Comparison of ENCODE assay signal across 8 cellular contexts in the genomic region with DNA sequence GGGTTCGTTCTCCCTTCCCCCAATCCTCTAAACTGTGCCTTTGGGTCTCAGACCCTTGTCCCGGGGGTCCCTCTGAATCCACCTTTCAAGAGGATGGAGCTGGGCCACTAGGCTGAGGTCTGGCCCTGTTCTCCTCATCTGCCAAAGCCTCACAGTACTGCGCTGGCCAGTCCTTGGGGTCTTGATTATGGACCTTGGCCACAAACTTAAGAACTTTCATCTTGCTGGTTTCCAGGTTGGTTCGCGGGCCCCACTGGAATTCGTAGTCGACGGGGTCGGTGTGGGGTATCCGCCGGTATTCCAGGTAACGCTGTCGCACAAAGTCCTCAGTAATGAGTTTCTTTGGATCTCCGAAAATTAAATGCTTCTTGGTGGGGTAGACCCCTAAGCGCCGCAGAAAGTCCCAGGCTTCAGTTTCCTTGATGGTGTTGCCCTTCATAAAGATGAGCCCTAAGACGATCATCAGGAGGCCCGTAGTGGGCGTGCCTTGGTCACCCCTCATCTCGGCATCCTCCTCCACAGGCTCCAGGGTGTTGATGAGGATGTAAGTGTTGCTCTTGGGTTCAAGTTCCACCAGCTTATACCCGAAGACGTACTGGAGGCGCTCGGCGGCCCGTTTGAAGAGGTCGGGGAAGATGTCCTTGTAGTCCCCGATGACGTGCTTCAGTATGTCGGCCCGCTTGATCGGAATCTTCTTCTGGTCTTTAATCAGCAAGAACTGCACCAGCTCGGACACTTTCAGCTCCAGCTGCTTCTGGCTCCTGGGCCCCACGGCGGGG. TPM values are rescaled to one million over a fixed set of nuclear protein-coding genes. Genes with fewer than 3 reads are reported as not detected.
A peak's percentile ranks its signal among the peaks of the same experiment; 100 is the strongest.
DNase-seq lines count a peak whose midpoint lies in the region; ATAC-seq and TF ChIP-seq lines count a peak whose summit lies in the region.

No MANE protein-coding gene starts in this region.

- H4K20me1 ChIP-seq in SU-DHL-6 (ENCODE audit: low read depth, low read length) (peaks cover 19% of the 10 kb centered on the region; the same call in 1 of the 2 replicates), hepatocyte (ENCODE audit: insufficient read depth, poor library complexity, severe bottlenecking) (peaks cover 6% of the 10 kb centered on the region)

- H3K9me2 ChIP-seq in SU-DHL-6 (replicated peaks; ENCODE audit: insufficient read depth, low read length): no peaks in the 10 kb centered on the region
- no peaks in the 10 kb centered on the region for H3K9me2 ChIP-seq in hepatocyte (replicated peaks; ENCODE audit: insufficient read depth)

- H3K9me3 ChIP-seq in SU-DHL-6 (ENCODE audit: insufficient read depth, low read length) (no peaks in the 10 kb centered on the region), hepatocyte (ENCODE audit: low read depth) (no peaks in the 10 kb centered on the region)

- ATAC-seq in GM19025 (IDR thresholded peaks at IDR 0.05; ENCODE audit: low read depth, unreplicated experiment): peak; percentile 14
- ATAC-seq in HG03342 (IDR thresholded peaks at IDR 0.05; ENCODE audit: unreplicated experiment): peak; percentile 29
- ATAC-seq in sciatic nerve: peak; percentile 44

- intact Hi-C loops in sciatic nerve (cut with DNase I): no loop called here

- no peaks in the 10 kb centered on the region for H3K27me3 ChIP-seq in SU-DHL-6 (ENCODE audit: low read length)
- no peaks in the 10 kb centered on the region for H3K27me3 ChIP-seq in hepatocyte

- no peaks in the 10 kb centered on the region; the same call in 1 of the 2 replicates for H3K36me3 ChIP-seq in SU-DHL-6 (ENCODE audit: low read length)
- H3K36me3 ChIP-seq in hepatocyte (replicated peaks; ENCODE audit: insufficient read depth, low read depth): no peaks in the 10 kb centered on the region

- peaks cover 19% of the 10 kb centered on the region for H3K79me2 ChIP-seq in SU-DHL-6 (ENCODE audit: insufficient read depth, low read length)
- H3K79me2 ChIP-seq in hepatocyte: peaks cover 23% of the 10 kb centered on the region

- WGBS in hepatocyte (ENCODE audit: low lambda C conversion rate, missing lambda C conversion rate): 2% methylated on average over 32 of the region's 35 CpGs

- DNase-seq in AG08396 (ENCODE audit: low spot score) (peak; percentile 21), amygdala (lab: John Stamatoyannopoulos, UW) (peak in 30 of 56 donors; percentile 16 to 77 (median 43)), hepatocyte (ENCODE audit: low spot score) (peak; percentile 59), sciatic nerve (ENCODE audit: low spot score) (no peak), NCI-H1694 treated with DMSO at 0.1 percent for 48 hours (lab: John Stamatoyannopoulos, UW) (no peak)

- peak overlapping the region; percentile 94 for H3K4me2 ChIP-seq in SU-DHL-6 (ENCODE audit: low read depth, low read length, poor library complexity, severe bottlenecking)
- peak overlapping the region; percentile 91 for H3K4me2 ChIP-seq in hepatocyte

- no peak for TF ChIP-seq CTCF in SU-DHL-6 (IDR thresholded peaks at IDR 0.05; ENCODE audit: insufficient read depth, low read length, poor library complexity, severe bottlenecking)
- no peak for TF ChIP-seq CTCF in hepatocyte (IDR thresholded peaks at IDR 0.05; ENCODE audit: poor library complexity)

- H2AFZ ChIP-seq in SU-DHL-6 (ENCODE audit: low read depth, low read length, severe bottlenecking) (peak overlapping the region; percentile 77), hepatocyte (peak overlapping the region; percentile 81)

- peaks cover 21% of the 10 kb centered on the region for H3K4me1 ChIP-seq in hepatocyte (ENCODE audit: insufficient read depth)

- H3F3A ChIP-seq in SU-DHL-6 (ENCODE audit: insufficient read depth): peaks cover 15% of the 10 kb centered on the region

- H3K27ac ChIP-seq in SU-DHL-6 (ENCODE audit: low read depth, low read length) (peak overlapping the region; percentile 95), hepatocyte (peak overlapping the region; percentile 96)

- peak overlapping the region; percentile 86 for H3K9ac ChIP-seq in SU-DHL-6 (ENCODE audit: low read length)

- peak overlapping the region; percentile 79 for H3K4me3 ChIP-seq in SU-DHL-6 (ENCODE audit: insufficient read depth, low read length, poor library complexity, severe bottlenecking)
- peak overlapping the region; percentile 70 for H3K4me3 ChIP-seq in hepatocyte

RNA-seq across cellular contexts. Expression of gene NSMCE3, which starts 0.7 kb away (rescaled TPM):
- total RNA-seq in hepatocyte: 15.0 and 15.1 TPM in 2 replicates
- 15.3 and 16.3 TPM in 2 replicates for polyA plus RNA-seq in hepatocyte
- total RNA-seq in sciatic nerve: 7.4 TPM

Comparison
In these comparisons a context has a peak if more than half of its experiments do, and no peak if none do; other contexts are left out.
1. DNase-seq: peak in AG08396 (single experiment), amygdala (30 of 56) and hepatocyte (single experiment); none in sciatic nerve (single experiment) and NCI-H1694 treated with DMSO at 0.1 percent for 48 hours (single experiment).
2. Peak in every context shown above with its lines, with median percentiles within 50 percentile points of each other: ATAC-seq.